Comparison of ENCODE assay signal across 8 cellular contexts in genomic region chrX:118839334-118839958, GRCh38. TPM values are rescaled to one million over a fixed set of nuclear protein-coding genes. Genes with fewer than 3 reads are reported as not detected.
DNase-seq lines count a peak whose midpoint lies in the region; ATAC-seq and TF ChIP-seq lines count a peak whose summit lies in the region.

No MANE protein-coding gene starts in this region.

- peak overlapping the region; percentile 73 for H2AFZ ChIP-seq in neural progenitor cell (replicated peaks)

- peak overlapping the region; percentile 72 for H3K4me3 Mint-ChIP-seq in neural progenitor cell

- peaks cover 5% of the 10 kb centered on the region for H3K4me1 Mint-ChIP-seq in neural progenitor cell

- H3K79me2 ChIP-seq in neural progenitor cell (ENCODE audit: low read depth), result no peaks in the 10 kb centered on the region

- TF ChIP-seq EP300 in gastroesophageal sphincter (IDR thresholded peaks at IDR 0.05), result no peak

- TF ChIP-seq POLR2A in Peyer's patch (IDR thresholded peaks at IDR 0.05) (no peak), gastroesophageal sphincter (IDR thresholded peaks at IDR 0.05) (no peak)

- TF ChIP-seq CTCF in GM12864 (IDR thresholded peaks at IDR 0.05; ENCODE audit: low read depth, low read length, missing control alignments), result peak; percentile 62
- TF ChIP-seq CTCF in Peyer's patch (IDR thresholded peaks at IDR 0.05), result peak; percentile 23 to 71 (median 64)
- TF ChIP-seq CTCF in gastroesophageal sphincter (IDR thresholded peaks at IDR 0.05), result peak; percentile 60 to 86 (median 69)
- TF ChIP-seq CTCF in neural progenitor cell (IDR thresholded peaks at IDR 0.05), result peak; percentile 66

- H3K9me3 Mint-ChIP-seq in neural progenitor cell, result peaks cover 3% of the 10 kb centered on the region

- H3K27me3 Mint-ChIP-seq in neural progenitor cell (ENCODE audit: insufficient read depth, low read depth), result peaks cover 6% of the 10 kb centered on the region

- H3K4me3 ChIP-seq in GM12864 (ENCODE audit: low read depth, low read length) (peak overlapping the region; percentile 11), Peyer's patch (peak overlapping the region; percentile 13 to 55 (median 43)), gastroesophageal sphincter (peak overlapping the region; percentile 51 to 54), neural progenitor cell (peak overlapping the region; percentile 42), stomach smooth muscle (ENCODE audit: low read length in 2 of 2) (peak overlapping the region; percentile 51 to 70)

- WGBS in gastroesophageal sphincter (ENCODE audit: low coverage in 1 of 2), 2 donors, result 60% methylated on average over 1 of the region's 50 CpGs; no CpG with 5 or more reads in 1 of the 2 donors

- H3K9ac ChIP-seq in neural progenitor cell (no peak overlapping the region), stomach smooth muscle (ENCODE audit: low read length in 2 of 2) (peak overlapping the region; percentile 28 to 37)

- H3K4me2 ChIP-seq in neural progenitor cell, result peak overlapping the region; percentile 56

- no peaks in the 10 kb centered on the region for H4K20me1 ChIP-seq in neural progenitor cell (ENCODE audit: low read depth)

- H3K27ac ChIP-seq in Peyer's patch, result no peak overlapping the region
- peak overlapping the region in 2 of 4 donors; percentile 15 to 40 for H3K27ac ChIP-seq in gastroesophageal sphincter
- no peak overlapping the region for H3K27ac ChIP-seq in neural progenitor cell
- H3K27ac ChIP-seq in stomach smooth muscle (ENCODE audit: low read length), result no peak overlapping the region

- H3K27me3 ChIP-seq in Peyer's patch (no peaks in the 10 kb centered on the region), gastroesophageal sphincter (no peaks in the 10 kb centered on the region), neural progenitor cell (peaks cover 13% of the 10 kb centered on the region), stomach smooth muscle (ENCODE audit: control insufficient read depth in 1 of 2, insufficient read depth in 2 of 2, low read length in 2 of 2) (no peaks in the 10 kb centered on the region)

- H3K36me3 ChIP-seq in Peyer's patch, result no peaks in the 10 kb centered on the region
- no peaks in the 10 kb centered on the region for H3K36me3 ChIP-seq in gastroesophageal sphincter
- H3K36me3 ChIP-seq in neural progenitor cell, result no peaks in the 10 kb centered on the region
- H3K36me3 ChIP-seq in stomach smooth muscle (ENCODE audit: control insufficient read depth in 2 of 2, insufficient read depth in 2 of 2, low read length in 2 of 2), result no peaks in the 10 kb centered on the region

- H3K4me1 ChIP-seq in Peyer's patch (no peaks in the 10 kb centered on the region), gastroesophageal sphincter (no peaks in the 10 kb centered on the region), neural progenitor cell (no peaks in the 10 kb centered on the region), stomach smooth muscle (ENCODE audit: control insufficient read depth, insufficient read depth, low read length) (no peaks in the 10 kb centered on the region)

- no peaks in the 10 kb centered on the region for H3F3A ChIP-seq in neural progenitor cell (ENCODE audit: low read depth)

- H3K9me3 ChIP-seq in Peyer's patch (no peaks in the 10 kb centered on the region), gastroesophageal sphincter (no peaks in the 10 kb centered on the region), neural progenitor cell (ENCODE audit: low read depth) (no peaks in the 10 kb centered on the region), stomach smooth muscle (ENCODE audit: control insufficient read depth in 2 of 2, low read length in 2 of 2) (no peaks in the 10 kb centered on the region)

- no peaks in the 10 kb centered on the region for H3K36me3 Mint-ChIP-seq in neural progenitor cell

- no peak for DNase-seq in GM12864 (ENCODE audit: low read depth)
- peak; percentile 66 to 84 (median 80) for DNase-seq in Peyer's patch
- peak; percentile 41 for DNase-seq in activated gamma-delta T cell treated with anti-CD3 and anti-CD28 coated beads, Interleukin-2, amount 50 U/mL, for 16 hours (ENCODE audit: low read depth)
- DNase-seq in neural progenitor cell (ENCODE audit: low spot score), result peak; percentile 88

- H3K27ac Mint-ChIP-seq in neural progenitor cell, result no peak overlapping the region

- ATAC-seq in HG03196 (IDR thresholded peaks at IDR 0.05; ENCODE audit: unreplicated experiment) (peak; percentile 68), gastroesophageal sphincter (peak; percentile 87), HG02840 (IDR thresholded peaks at IDR 0.05; ENCODE audit: low FRiP score, unreplicated experiment) (no peak)

RNA-seq across cellular contexts. Expression of gene ZCCHC12, which starts 15.8 kb away (rescaled TPM):
- not detected for total RNA-seq in Peyer's patch
- total RNA-seq in gastroesophageal sphincter, result 1 to 10 TPM in 1 of 4 donors, under 1 TPM in 3; 0.31 to 3.5 (median 0.84) TPM
- not detected in 2 replicates for total RNA-seq in neural progenitor cell (ENCODE audit: low replicate concordance)
